Comparison of ENCODE assay signal across 32 cellular contexts in the genomic region with DNA sequence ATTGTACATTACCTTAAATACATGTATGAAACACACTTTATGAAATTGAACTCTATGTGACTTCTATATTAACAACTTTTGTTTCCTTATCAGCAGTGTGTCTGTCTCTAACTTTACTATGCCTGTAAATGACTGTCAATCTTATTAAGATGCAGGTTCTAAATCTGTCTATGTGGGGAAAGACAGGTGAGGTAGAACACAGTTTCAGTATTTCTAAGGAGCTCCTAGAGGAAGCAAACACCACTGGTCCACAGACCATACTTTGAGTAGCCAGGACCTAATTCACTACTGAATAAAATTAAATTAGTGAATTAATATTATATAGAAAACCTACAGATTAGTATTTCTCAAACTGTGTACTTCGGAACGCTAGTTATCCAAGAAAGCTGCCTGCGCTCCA.
DNase-seq lines count a peak whose midpoint lies in the region; ATAC-seq and TF ChIP-seq lines count a peak whose summit lies in the region.
"Had no signal": no experiment of that assay in that cellular context is flagged by ENCODE, and none has a peak within 500 bp of the region (broad histone marks: within the 10 kb centered on the region; RNA-seq: fewer than 3 reads in every experiment).

No MANE protein-coding gene starts in this region.

- no peak overlapping the region for H3K27ac ChIP-seq in adrenal gland
- H3K27ac ChIP-seq: body of pancreas, gastrocnemius medialis, hepatocyte, HL-60 had no signal

- DNase-seq in glutamatergic neuron (no peak), adrenal gland (no peak), activated T-cell treated with anti-CD3 and anti-CD28 coated beads for 4 hours (no peak)
- DNase-seq: activated CD4-positive, alpha-beta T cell treated with anti-CD3 and anti-CD28 coated beads for 36 hours; activated CD8-positive, alpha-beta memory T cell treated with anti-CD3 and anti-CD28 coated beads, Interleukin-2, amount 50 U/mL, for 48 hours; activated CD8-positive, alpha-beta T cell treated with anti-CD3 and anti-CD28 coated beads for 36 hours; activated naive CD4-positive, alpha-beta T cell treated with anti-CD3 and anti-CD28 coated beads, Interleukin-2, amount 10 ng/mL, durations not matched to agents 7 days and 5 days; body of pancreas; CD4-positive, alpha-beta memory T cell; cerebellar nuclear complex; DND-41; dorsolateral prefrontal cortex; gastrocnemius medialis; GF-D8; KBM-7; NCI-H187; NCI-H226; SIG-M5; substantia nigra; T-helper 9 cell had no signal

- H3K27me3 ChIP-seq in adrenal gland: no peaks in the 10 kb centered on the region
- H3K27me3 ChIP-seq: body of pancreas, dorsolateral prefrontal cortex, gastrocnemius medialis, hepatocyte had no signal

- no peaks in the 10 kb centered on the region for H3K36me3 ChIP-seq in adrenal gland (replicated peaks in 1 of 2)
- H3K36me3 ChIP-seq: gastrocnemius medialis had no signal

- H3K9me3 Mint-ChIP-seq in glutamatergic neuron (ENCODE audit: unreplicated experiment): peaks cover 2% of the 10 kb centered on the region
- H3K9me3 Mint-ChIP-seq: activated CD8-positive, alpha-beta T cell treated with anti-CD3 and anti-CD28 coated beads for 36 hours; activated naive CD4-positive, alpha-beta T cell treated with anti-CD3 and anti-CD28 coated beads, Interleukin-2, amount 10 ng/mL, durations not matched to agents 7 days and 5 days; CD4-positive, alpha-beta memory T cell; nephron progenitor cell; stimulated activated effector memory CD8-positive, alpha-beta T cell treated with anti-CD3 and anti-CD28 coated beads, Interleukin-12 subunit alpha, Interleukin-12 subunit beta, amount 100 ng/mL, for 72 hours; type B pancreatic cell had no signal

- peak overlapping the region; percentile 43 for H3K4me3 Mint-ChIP-seq in glutamatergic neuron (ENCODE audit: unreplicated experiment)
- H3K4me3 Mint-ChIP-seq: activated CD4-positive, alpha-beta T cell treated with anti-CD3 and anti-CD28 coated beads for 36 hours; activated CD8-positive, alpha-beta T cell treated with anti-CD3 and anti-CD28 coated beads for 36 hours; activated naive CD4-positive, alpha-beta T cell treated with anti-CD3 and anti-CD28 coated beads, Interleukin-2, amount 10 ng/mL, durations not matched to agents 7 days and 5 days; B cell; CD4-positive, alpha-beta memory T cell; nephron progenitor cell; stimulated activated effector memory CD8-positive, alpha-beta T cell treated with anti-CD3 and anti-CD28 coated beads, Interleukin-12 subunit alpha, Interleukin-12 subunit beta, amount 100 ng/mL, for 72 hours; type B pancreatic cell had no signal

- intact Hi-C loops in adrenal gland (cut with DNase I): loop anchor here in 1 of 2 donors (10.0 kb wide), 1 partner anchor 126 kb away; no protein-coding TSS in a partner anchor

- H3K4me1 Mint-ChIP-seq in glutamatergic neuron (ENCODE audit: low read depth, unreplicated experiment): peaks cover 22% of the 10 kb centered on the region
- H3K4me1 Mint-ChIP-seq: activated CD4-positive, alpha-beta T cell treated with anti-CD3 and anti-CD28 coated beads for 36 hours; activated naive CD4-positive, alpha-beta T cell treated with anti-CD3 and anti-CD28 coated beads, Interleukin-2, amount 10 ng/mL, durations not matched to agents 7 days and 5 days; B cell; CD4-positive, alpha-beta memory T cell; stimulated activated effector memory CD8-positive, alpha-beta T cell treated with anti-CD3 and anti-CD28 coated beads, Interleukin-12 subunit alpha, Interleukin-12 subunit beta, amount 100 ng/mL, for 72 hours had no signal

- no peaks in the 10 kb centered on the region for H3K9me3 ChIP-seq in adrenal gland (replicated peaks in 1 of 3)
- H3K9me3 ChIP-seq: body of pancreas, gastrocnemius medialis had no signal

- H3K36me3 Mint-ChIP-seq in glutamatergic neuron (ENCODE audit: unreplicated experiment): no peaks in the 10 kb centered on the region
- H3K36me3 Mint-ChIP-seq: activated naive CD4-positive, alpha-beta T cell treated with anti-CD3 and anti-CD28 coated beads, Interleukin-2, amount 10 ng/mL, durations not matched to agents 7 days and 5 days; CD4-positive, alpha-beta memory T cell; stimulated activated effector memory CD8-positive, alpha-beta T cell treated with anti-CD3 and anti-CD28 coated beads, Interleukin-12 subunit alpha, Interleukin-12 subunit beta, amount 100 ng/mL, for 72 hours; type B pancreatic cell had no signal

- WGBS in adrenal gland, 4 donors: 95 to 100% (median 97%) methylated on average over 3 of the region's 3 CpGs

- no peak overlapping the region for H3K4me3 ChIP-seq in adrenal gland
- H3K4me3 ChIP-seq: body of pancreas, dorsolateral prefrontal cortex, gastrocnemius medialis, hepatocyte, lung had no signal

- H3K27me3 Mint-ChIP-seq in glutamatergic neuron (ENCODE audit: unreplicated experiment): peaks cover 3% of the 10 kb centered on the region

- no peak for TF ChIP-seq POLR2A in adrenal gland (IDR thresholded peaks at IDR 0.05)

- H3K27ac Mint-ChIP-seq in glutamatergic neuron (ENCODE audit: unreplicated experiment): no peak overlapping the region
- H3K27ac Mint-ChIP-seq: activated CD4-positive, alpha-beta T cell treated with anti-CD3 and anti-CD28 coated beads for 36 hours; activated CD8-positive, alpha-beta T cell treated with anti-CD3 and anti-CD28 coated beads for 36 hours; activated naive CD4-positive, alpha-beta T cell treated with anti-CD3 and anti-CD28 coated beads, Interleukin-2, amount 10 ng/mL, durations not matched to agents 7 days and 5 days; B cell; CD4-positive, alpha-beta memory T cell; nephron progenitor cell; stimulated activated effector memory CD8-positive, alpha-beta T cell treated with anti-CD3 and anti-CD28 coated beads, Interleukin-12 subunit alpha, Interleukin-12 subunit beta, amount 100 ng/mL, for 72 hours; type B pancreatic cell had no signal

- H3K4me1 ChIP-seq in adrenal gland (replicated peaks in 1 of 2): no peaks in the 10 kb centered on the region

- TF ChIP-seq CTCF in glutamatergic neuron (IDR thresholded peaks at IDR 0.05; ENCODE audit: partially characterized antibody, unreplicated experiment) (no peak), adrenal gland (IDR thresholded peaks at IDR 0.05) (no peak)

- ATAC-seq in GM18858 (IDR thresholded peaks at IDR 0.05; ENCODE audit: unreplicated experiment): peak; percentile 60
- ATAC-seq in GM21723 (IDR thresholded peaks at IDR 0.05; ENCODE audit: unreplicated experiment): peak; percentile 52
- ATAC-seq in HG03039 (IDR thresholded peaks at IDR 0.05; ENCODE audit: unreplicated experiment): peak; percentile 40
- no peak for ATAC-seq in esophagus mucosa
- no peak for ATAC-seq in HG02798 (IDR thresholded peaks at IDR 0.05; ENCODE audit: poor library complexity, unreplicated experiment)
- ATAC-seq: activated CD4-positive, alpha-beta T cell treated with anti-CD3 and anti-CD28 coated beads for 36 hours; activated CD8-positive, alpha-beta T cell treated with anti-CD3 and anti-CD28 coated beads for 36 hours; body of pancreas; gastrocnemius medialis; stimulated activated effector memory CD8-positive, alpha-beta T cell treated with anti-CD3 and anti-CD28 coated beads, Interleukin-12 subunit alpha, Interleukin-12 subunit beta, amount 100 ng/mL, for 72 hours had no signal

Comparison
In these comparisons a context has a peak if more than half of its experiments do, and no peak if none do; other contexts are left out.
1. ATAC-seq: peak in GM18858 (single experiment), GM21723 (single experiment) and HG03039 (single experiment); none in esophagus mucosa (single experiment) and HG02798 (single experiment).